Comparison of ENCODE assay signal across 14 cellular contexts in genomic region chr7:159024280-159024951, GRCh38.
"Had no signal": no experiment of that assay in that cellular context is flagged by ENCODE, and none has a peak within 500 bp of the region (broad histone marks: within the 10 kb centered on the region; RNA-seq: fewer than 3 reads in every experiment).

No MANE protein-coding gene starts in this region.

- H3K9me3 Mint-ChIP-seq: nephron, type B pancreatic cell had no signal

- H3K4me3 Mint-ChIP-seq: activated T-cell treated with anti-CD3 and anti-CD28 coated beads, Interleukin-2, amount 50 U/mL, for 72 hours; nephron; type B pancreatic cell had no signal

- ATAC-seq: activated T-cell treated with anti-CD3 and anti-CD28 coated beads, Interleukin-2, amount 50 U/mL, for 72 hours; stimulated activated naive CD8-positive, alpha-beta T cell treated with anti-CD3 and anti-CD28 coated beads, Interleukin-15, Interleukin-2, amounts not matched to agents 100 U/mL and 50 U/mL, for 24 hours had no signal

- H3K27ac ChIP-seq: ascending aorta, VCaP had no signal

- H3K27me3 ChIP-seq: ascending aorta had no signal

- H3K36me3 Mint-ChIP-seq: type B pancreatic cell had no signal

- H3K4me3 ChIP-seq: ascending aorta had no signal

- H3K27ac Mint-ChIP-seq: activated T-cell treated with anti-CD3 and anti-CD28 coated beads, Interleukin-2, amount 50 U/mL, for 72 hours; nephron; type B pancreatic cell had no signal

- DNase-seq: activated CD4-positive, alpha-beta T cell treated with anti-CD3 and anti-CD28 coated beads, Interleukin-2, amount 50 U/mL, for 1 hour; activated CD4-positive, CD25-positive, alpha-beta regulatory T cell treated with anti-CD3 and anti-CD28 coated beads, Interleukin-2, amount 50 U/mL, for 72 hours; activated gamma-delta T cell treated with Interleukin-2 at 50 U/mL for 16 hours; activated T-cell treated with anti-CD3 and anti-CD28 coated beads, Interleukin-2, amount 50 U/mL, for 72 hours; effector memory CD4-positive, alpha-beta T cell; nucleus accumbens; stimulated activated CD4-positive, alpha-beta T cell treated with anti-CD3 and anti-CD28 coated beads, Interleukin-2, amount 100 ng/mL, for 24 hours; stimulated activated naive CD8-positive, alpha-beta T cell treated with anti-CD3 and anti-CD28 coated beads, Interleukin-15, Interleukin-2, amounts not matched to agents 100 U/mL and 50 U/mL, for 24 hours; substantia nigra; T-helper 2 cell had no signal

- H3K9me3 ChIP-seq: ascending aorta had no signal

- H3K36me3 ChIP-seq: ascending aorta had no signal
